8 cellular contexts compared by ENCODE assay signal in the genomic region with DNA sequence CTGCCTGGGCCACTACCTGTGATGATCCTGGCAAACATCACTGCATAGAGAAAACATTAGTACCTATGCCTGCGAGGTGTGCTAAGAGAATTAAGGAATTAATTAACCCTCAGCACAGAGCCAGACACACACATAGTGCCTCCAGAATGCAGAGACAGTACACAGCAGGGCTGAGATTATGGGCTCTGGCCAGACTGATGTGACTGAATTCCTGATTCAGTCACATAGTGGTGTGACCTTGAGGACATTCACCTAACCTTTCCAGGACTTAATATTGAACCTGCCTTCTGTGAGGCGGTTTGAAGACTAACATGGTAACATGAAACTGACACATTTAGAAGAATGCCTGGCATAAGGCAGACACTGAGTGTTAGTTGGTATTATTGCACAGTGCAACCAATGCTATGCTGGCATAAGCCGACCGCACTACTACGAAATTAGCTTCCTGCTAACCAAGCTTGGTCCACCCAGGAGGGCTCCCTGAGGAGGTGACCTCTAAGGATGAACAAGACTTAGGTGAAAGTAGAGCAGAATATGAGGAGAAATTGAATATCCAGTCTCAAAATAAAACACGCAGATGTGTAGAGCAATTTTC. TPM values are rescaled to one million over a fixed set of nuclear protein-coding genes. Genes with fewer than 3 reads are reported as not detected.
DNase-seq lines count a peak whose midpoint lies in the region; ATAC-seq, FAIRE-seq and TF ChIP-seq lines count a peak whose summit lies in the region.

No MANE protein-coding gene starts in this region.

- no peaks in the 10 kb centered on the region for H3K27me3 ChIP-seq in WERI-Rb-1 (ENCODE audit: insufficient read depth, low read depth, severe bottlenecking)
- no peaks in the 10 kb centered on the region for H3K27me3 ChIP-seq in skeletal muscle satellite cell (ENCODE audit: control insufficient read depth, insufficient read depth, low read length)

- FAIRE-seq in H54 (lab: Jason Lieb, UNC) = peak; percentile 71

- no peaks in the 10 kb centered on the region for H3K9me3 ChIP-seq in WERI-Rb-1 (ENCODE audit: severe bottlenecking)
- no peaks in the 10 kb centered on the region for H3K9me3 ChIP-seq in skeletal muscle satellite cell (replicated peaks; ENCODE audit: low read length)

- H3K4me3 ChIP-seq in WERI-Rb-1 (ENCODE audit: low read depth, low read length) (no peak overlapping the region), skeletal muscle satellite cell (ENCODE audit: low read length) (no peak overlapping the region)

- TF ChIP-seq CTCF in WERI-Rb-1 (IDR thresholded peaks at IDR 0.05; ENCODE audit: low read depth, low read length) = no peak

- peak overlapping the region; percentile 7 for H3K27ac ChIP-seq in WERI-Rb-1

- H3K36me3 ChIP-seq in WERI-Rb-1 (no peaks in the 10 kb centered on the region), skeletal muscle satellite cell (ENCODE audit: insufficient read depth, low read length) (peaks cover 20% of the 10 kb centered on the region)

- DNase-seq in H54 (ENCODE audit: insufficient read length, low spot score) = no peak
- no peak for DNase-seq in WERI-Rb-1
- DNase-seq in left ventricle myocardium superior = no peak
- no peak for DNase-seq in stimulated activated CD4-positive, alpha-beta T cell treated with anti-CD3 and anti-CD28 coated beads, Interleukin-4, amount 100 ng/mL, for 4 hours

- peak overlapping the region; percentile 70 for H3K9ac ChIP-seq in skeletal muscle satellite cell (ENCODE audit: low read depth, low read length)

- peak; percentile 48 for ATAC-seq in left ventricle myocardium superior
- no peak for ATAC-seq in HG02798 (IDR thresholded peaks at IDR 0.05; ENCODE audit: poor library complexity, unreplicated experiment)
- no peak for ATAC-seq in GM18502 (IDR thresholded peaks at IDR 0.05; ENCODE audit: poor library complexity, unreplicated experiment)
- ATAC-seq in GM19324 (IDR thresholded peaks at IDR 0.05; ENCODE audit: low FRiP score, unreplicated experiment) = no peak

- peak overlapping the region; percentile 37 for H3K4me2 ChIP-seq in skeletal muscle satellite cell (ENCODE audit: low read length)

- intact Hi-C loops in left ventricle myocardium superior (cut with micrococcal nuclease) = loop anchor here (2.0 kb wide), 1 partner anchor 137 kb away; no protein-coding TSS in a partner anchor

- no peak for TF ChIP-seq POLR2A in H54 (IDR thresholded peaks at IDR 0.05; ENCODE audit: low read depth, low read length)

- H3K4me1 ChIP-seq in skeletal muscle satellite cell (ENCODE audit: control insufficient read depth, insufficient read depth, low read length) = peaks cover 73% of the 10 kb centered on the region

RNA-seq across cellular contexts. Expression of gene SELPLG, which starts 32.0 kb away (rescaled TPM):
- total RNA-seq in left ventricle myocardium superior = 4.1 TPM
- total RNA-seq in skeletal muscle satellite cell (2012; rRNA removed) = 0.76 and 0.87 TPM in 2 replicates
